ENCODE assay signal across 11 cellular contexts in genomic region chr6:139577991-139578604, GRCh38.
A peak's percentile ranks its signal among the peaks of the same experiment; 100 is the strongest.
DNase-seq lines count a peak whose midpoint lies in the region; TF ChIP-seq lines count a peak whose summit lies in the region.
"Had no signal": no experiment of that assay in that cellular context is flagged by ENCODE, and none has a peak within 500 bp of the region (broad histone marks: within the 10 kb centered on the region; RNA-seq: fewer than 3 reads in every experiment).

No MANE protein-coding gene starts in this region.

- no peaks in the 10 kb centered on the region for H3K36me3 Mint-ChIP-seq in nephron (ENCODE audit: low read depth)
- H3K36me3 Mint-ChIP-seq: CD14-positive monocyte had no signal

- H3K27ac ChIP-seq in AG04450 (ENCODE audit: low read depth, low read length) (peak overlapping the region; percentile 94), HUES64 (ENCODE audit: low read depth, low read length) (peak overlapping the region; percentile 18; the same call in 1 of the 2 replicates)

- POLR2A ChIA-PET in AG04450 (lab: Yijun Ruan, JAX) = interaction anchor here (0.7 to 2.7 kb wide), 6 partner anchors 9 to 487 kb away, joined by 3 to 33 read pairs (median 6); partner anchors contain the start of gene CITED2

- H3K27ac Mint-ChIP-seq in nephron = peak overlapping the region; percentile 87 to 94 (median 93)

- H3K9ac ChIP-seq in HUES64 (ENCODE audit: low read depth, low read length) = no peak overlapping the region

- H3K27me3 Mint-ChIP-seq in nephron (ENCODE audit: low read depth) = no peaks in the 10 kb centered on the region

- no peak overlapping the region for H3K4me3 Mint-ChIP-seq in nephron
- H3K4me3 Mint-ChIP-seq: activated T-cell treated with anti-CD3 and anti-CD28 coated beads, Interleukin-2, amount 50 U/mL, for 4 hours; CD14-positive monocyte had no signal

- H3K27me3 ChIP-seq in AG04450 (ENCODE audit: control insufficient read depth, insufficient read depth, low read length) (no peaks in the 10 kb centered on the region), HUES64 (ENCODE audit: insufficient read depth, low read length) (no peaks in the 10 kb centered on the region), HAP-1 (ENCODE audit: low read depth) (no peaks in the 10 kb centered on the region)

- DNase-seq in AG04450 (ENCODE audit: low read depth, low spot score) (peak; percentile 81), dedifferentiated amniotic fluid mesenchymal stem cell (ENCODE audit: extremely low spot score) (peak; percentile 93), HAP-1 (ENCODE audit: low spot score in 2 of 2) (no peak), NCI-H446 treated with DMSO at 0.1 percent for 48 hours (lab: John Stamatoyannopoulos, UW) (no peak), D341Med (ENCODE audit: low spot score) (no peak)
- no peak for DNase-seq in stimulated activated CD8-positive, alpha-beta memory T cell treated with anti-CD3 and anti-CD28 coated beads, Interleukin-4, amount 100 ng/mL, for 48 hours
- DNase-seq: activated T-cell treated with anti-CD3 and anti-CD28 coated beads, Interleukin-2, amount 50 U/mL, for 4 hours; NCI-H1930 had no signal

- no peaks in the 10 kb centered on the region for H3K9me3 ChIP-seq in AG04450 (ENCODE audit: control insufficient read depth, insufficient read depth, low read length)
- no peaks in the 10 kb centered on the region for H3K9me3 ChIP-seq in HUES64 (ENCODE audit: insufficient read depth, low read depth, low read length)
- no peaks in the 10 kb centered on the region for H3K9me3 ChIP-seq in HAP-1

- no peaks in the 10 kb centered on the region for H3K9me3 Mint-ChIP-seq in nephron
- H3K9me3 Mint-ChIP-seq: activated T-cell treated with anti-CD3 and anti-CD28 coated beads, Interleukin-2, amount 50 U/mL, for 4 hours had no signal

- H3K4me1 ChIP-seq in HUES64 (ENCODE audit: insufficient read depth, low read length) = peaks cover 9% of the 10 kb centered on the region
- H3K4me1 ChIP-seq in HAP-1 = no peaks in the 10 kb centered on the region

- H3K36me3 ChIP-seq in HUES64 (ENCODE audit: insufficient read depth, low read length) (no peaks in the 10 kb centered on the region), HAP-1 (replicated peaks) (no peaks in the 10 kb centered on the region)

- CTCF ChIA-PET in AG04450 (lab: Charles Lee) = interaction anchor here (1.1 kb wide), 1 partner anchor 10 kb away, joined by 5 read pairs; no protein-coding TSS in a partner anchor

- in situ Hi-C loops in HAP-1 (cut with MboI; ENCODE audit: low sequenced_read_pairs) = no loop called here

- no peak overlapping the region for H3K4me3 ChIP-seq in AG04450 (ENCODE audit: low read depth, low read length)
- no peak overlapping the region for H3K4me3 ChIP-seq in HUES64 (ENCODE audit: low read length)
- H3K4me3 ChIP-seq in HAP-1 = no peak overlapping the region

- peaks cover 30% of the 10 kb centered on the region for H3K4me1 Mint-ChIP-seq in nephron
- H3K4me1 Mint-ChIP-seq: CD14-positive monocyte had no signal

- WGBS in HUES64 = 78% methylated on average over 4 of the region's 4 CpGs

- TF ChIP-seq CTCF in AG04450 (IDR thresholded peaks at IDR 0.05; ENCODE audit: low read depth, low read length) (no peak), nephron (IDR thresholded peaks at IDR 0.05; ENCODE audit: unreplicated experiment in 3 of 3) (no peak)

Comparison
In these comparisons a context has a peak if more than half of its experiments do, and no peak if none do; other contexts are left out.
1. DNase-seq: peak in AG04450 (single experiment) and dedifferentiated amniotic fluid mesenchymal stem cell (single experiment); none in HAP-1 (0 of 2), NCI-H446 treated with DMSO at 0.1 percent for 48 hours (single experiment), stimulated activated CD8-positive, alpha-beta memory T cell treated with anti-CD3 and anti-CD28 coated beads, Interleukin-4, amount 100 ng/mL, for 48 hours (single experiment) and D341Med (single experiment).